In genomic region chr18:57051586-57052044, GRCh38 we compare ENCODE assay signal across 1 cellular context.
TF ChIP-seq lines count a peak whose summit lies in the region.

No MANE protein-coding gene starts in this region.

TF ChIP-seq in K562, 482 proteins besides CTCF, POLR2A, EP300 and RAD21 (continued from another document and continues in another):
- no peak for TF ChIP-seq ESRRA (IDR thresholded peaks at IDR 0.05; ENCODE audit: borderline replicate concordance, low read depth)
- no peak for TF ChIP-seq ZNF740 (CRISPR knock-in tag; IDR thresholded peaks at IDR 0.05)
- no peak for TF ChIP-seq ZNF740 (tag; IDR thresholded peaks at IDR 0.05)
- TF ChIP-seq RFX5 (IDR thresholded peaks at IDR 0.05; ENCODE audit: low read depth, low read length): no peak
- no peak for TF ChIP-seq WHSC1 (IDR thresholded peaks at IDR 0.05; ENCODE audit: low read length)
- no peak for TF ChIP-seq BDP1 (IDR thresholded peaks at IDR 0.05; ENCODE audit: insufficient read depth, insufficient read length)
- TF ChIP-seq ARID4B (CRISPR knock-in tag; IDR thresholded peaks at IDR 0.05): no peak
- no peak for TF ChIP-seq ZNF384 (IDR thresholded peaks at IDR 0.05; ENCODE audit: low read depth, low read length)
- peak; percentile 74 for TF ChIP-seq SMARCA4 (IDR thresholded peaks at IDR 0.05)
- TF ChIP-seq MBD2 (IDR thresholded peaks at IDR 0.05; ENCODE audit: borderline replicate concordance, low read depth): no peak
- no peak for TF ChIP-seq BMI1 (IDR thresholded peaks at IDR 0.05; ENCODE audit: low read length)
- no peak for TF ChIP-seq ZNF589 (CRISPR knock-in tag; IDR thresholded peaks at IDR 0.05; ENCODE audit: low read depth)
- peak; percentile 35 for TF ChIP-seq HMGN3 (IDR thresholded peaks at IDR 0.05; ENCODE audit: borderline replicate concordance, extremely low read depth, insufficient read length, low read depth, low read length)
- peak; percentile 89 for TF ChIP-seq TCF3 (CRISPR knock-in tag; IDR thresholded peaks at IDR 0.05)
- no peak for TF ChIP-seq RERE (CRISPR knock-in tag; IDR thresholded peaks at IDR 0.05; ENCODE audit: borderline replicate concordance)
- no peak for TF ChIP-seq ZNF408 (CRISPR knock-in tag; IDR thresholded peaks at IDR 0.05; ENCODE audit: low read depth)
- no peak for TF ChIP-seq YBX1 (IDR thresholded peaks at IDR 0.05)
- TF ChIP-seq MCM2 (IDR thresholded peaks at IDR 0.05; ENCODE audit: low read depth): no peak
- no peak for TF ChIP-seq HBP1 (CRISPR knock-in tag; IDR thresholded peaks at IDR 0.05)
- TF ChIP-seq ELF1 (tag; IDR thresholded peaks at IDR 0.05): no peak
- no peak for TF ChIP-seq NONO (IDR thresholded peaks at IDR 0.05; ENCODE audit: low read depth in 2 of 2, low read length in 1 of 2)
- TF ChIP-seq TSC22D4 (tag; IDR thresholded peaks at IDR 0.05): no peak
- no peak for TF ChIP-seq E2F8 (IDR thresholded peaks at IDR 0.05; ENCODE audit: low read depth, partially characterized antibody)
- no peak for TF ChIP-seq ZNF280B (CRISPR knock-in tag; IDR thresholded peaks at IDR 0.05)
- no peak for TF ChIP-seq THRAP3 (IDR thresholded peaks at IDR 0.05; ENCODE audit: borderline replicate concordance)
- TF ChIP-seq ZNF282 (CRISPR knock-in tag; IDR thresholded peaks at IDR 0.05): no peak
- no peak for TF ChIP-seq TRIM25 (IDR thresholded peaks at IDR 0.05; ENCODE audit: borderline replicate concordance)
- no peak for TF ChIP-seq ZNF436 (CRISPR knock-in tag; IDR thresholded peaks at IDR 0.05)
- no peak for TF ChIP-seq ZNF445 (CRISPR knock-in tag; IDR thresholded peaks at IDR 0.05; ENCODE audit: low read depth)
- no peak for TF ChIP-seq FOXJ3 (CRISPR knock-in tag; IDR thresholded peaks at IDR 0.05)
- TF ChIP-seq HNRNPLL (IDR thresholded peaks at IDR 0.05; ENCODE audit: low read depth, low read length, poor library complexity, severe bottlenecking): no peak
- TF ChIP-seq MCM5 (IDR thresholded peaks at IDR 0.05; ENCODE audit: low read depth): no peak
- TF ChIP-seq PHF21A (IDR thresholded peaks at IDR 0.05; ENCODE audit: borderline replicate concordance, low read depth): no peak
- TF ChIP-seq FOXK2 (conservative IDR thresholded peaks at IDR 0.05 in 1 of 2, IDR thresholded peaks at IDR 0.05 in 1 of 2; ENCODE audit: low read depth in 2 of 2): no peak
- TF ChIP-seq ETV6 (IDR thresholded peaks at IDR 0.05; ENCODE audit: borderline replicate concordance in 1 of 2, low read depth in 2 of 2, low read length in 1 of 2): no peak
- no peak for TF ChIP-seq ETV6 (CRISPR knock-in tag; IDR thresholded peaks at IDR 0.05; ENCODE audit: borderline replicate concordance)
- no peak for TF ChIP-seq BACH1 (tag; IDR thresholded peaks at IDR 0.05)
- TF ChIP-seq TFAP4 (CRISPR knock-in tag; IDR thresholded peaks at IDR 0.05; ENCODE audit: borderline replicate concordance): peak; percentile 33; the same call in 1 of the 2 replicates
- no peak for TF ChIP-seq BRCA1 (IDR thresholded peaks at IDR 0.05)
- TF ChIP-seq BRCA1 (CRISPR knock-in tag; IDR thresholded peaks at IDR 0.05): no peak
- TF ChIP-seq ZNF354B (CRISPR knock-in tag; IDR thresholded peaks at IDR 0.05): no peak
